In genomic region chr9:13491138-13491492, GRCh38 we compare ENCODE assay signal across 14 cellular contexts.
"Had no signal": no experiment of that assay in that cellular context is flagged by ENCODE, and none has a peak within 500 bp of the region (broad histone marks: within the 10 kb centered on the region; RNA-seq: fewer than 3 reads in every experiment).

No MANE protein-coding gene starts in this region.

- H3K4me1 ChIP-seq: parathyroid adenoma had no signal

- DNase-seq: activated naive CD4-positive, alpha-beta T cell; hypothalamus; left cardiac atrium; naive B cell; SK-N-SH; stimulated activated CD4-positive, alpha-beta T cell treated with anti-CD3 and anti-CD28 coated beads, Interleukin-4, amount 100 ng/mL, for 24 hours; stimulated activated naive CD4-positive, alpha-beta T cell; T-cell; T-helper 9 cell; upper lobe of left lung had no signal

- H3K36me3 ChIP-seq: cardiac muscle cell, upper lobe of left lung had no signal

- H3K27ac ChIP-seq: cardiac muscle cell, parathyroid adenoma, skin epidermis, upper lobe of left lung had no signal

- H3K27me3 ChIP-seq: cardiac muscle cell, upper lobe of left lung had no signal

- H3K9ac ChIP-seq: parathyroid adenoma, SK-N-SH had no signal

- ATAC-seq: activated CD4-positive, CD25-positive, alpha-beta regulatory T cell treated with anti-CD3 and anti-CD28 coated beads, Interleukin-2, amount 50 U/mL, for 24 hours; T-cell had no signal

- H3K9me3 ChIP-seq: SK-N-SH, upper lobe of left lung had no signal

- H3K4me3 ChIP-seq: cardiac muscle cell, skin epidermis, upper lobe of left lung had no signal
